33 cellular contexts compared by ENCODE assay signal in the genomic region with DNA sequence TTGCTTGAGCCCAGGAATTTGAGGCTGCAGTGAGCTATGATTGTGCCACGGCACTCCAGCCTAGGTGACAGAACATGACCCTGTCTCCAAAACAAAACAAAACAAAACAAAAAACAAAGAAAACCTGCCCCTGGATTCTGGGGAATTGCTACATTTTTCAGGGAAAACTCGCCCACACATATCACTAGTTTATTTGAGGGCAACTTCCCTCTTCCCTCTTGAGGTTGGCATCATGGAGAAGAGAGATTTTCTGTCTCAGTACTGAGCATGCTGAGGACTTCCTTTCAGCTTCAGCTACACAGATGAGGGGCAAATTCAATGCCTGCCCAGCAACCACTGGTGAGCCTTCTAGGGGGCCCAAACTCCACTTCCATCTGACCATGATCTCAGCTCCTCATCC.
"Had no signal": no experiment of that assay in that cellular context is flagged by ENCODE, and none has a peak within 500 bp of the region (broad histone marks: within the 10 kb centered on the region; RNA-seq: fewer than 3 reads in every experiment).

No MANE protein-coding gene starts in this region.

- H3K27me3 Mint-ChIP-seq: activated CD8-positive, alpha-beta T cell treated with anti-CD3 and anti-CD28 coated beads for 36 hours had no signal

- H3K4me3 Mint-ChIP-seq: activated CD8-positive, alpha-beta T cell treated with anti-CD3 and anti-CD28 coated beads for 36 hours; activated naive CD8-positive, alpha-beta T cell treated with anti-CD3 and anti-CD28 coated beads for 36 hours; activated T-cell treated with anti-CD3 and anti-CD28 coated beads, Interleukin-2, amount 50 U/mL, for 72 hours; activated T-helper 17 cell treated with anti-CD3 and anti-CD28 coated beads, Interleukin-2, amount 50 U/mL, for 72 hours; central memory CD8-positive, alpha-beta T cell had no signal

- H3K4me3 ChIP-seq: cardiac muscle cell, MG63 had no signal

- H3K9me3 ChIP-seq: MG63 had no signal

- ATAC-seq: activated CD8-positive, alpha-beta T cell treated with anti-CD3 and anti-CD28 coated beads for 36 hours; activated T-cell treated with anti-CD3 and anti-CD28 coated beads, Interleukin-2, amount 50 U/mL, for 72 hours; activated T-helper 17 cell treated with anti-CD3 and anti-CD28 coated beads, Interleukin-2, amount 50 U/mL, for 72 hours had no signal

- H3K27ac ChIP-seq: cardiac muscle cell, WERI-Rb-1 had no signal

- H3K36me3 ChIP-seq: cardiac muscle cell, MG63, WERI-Rb-1 had no signal

- H3K36me3 Mint-ChIP-seq: activated naive CD8-positive, alpha-beta T cell treated with anti-CD3 and anti-CD28 coated beads for 36 hours had no signal

- H3K4me1 Mint-ChIP-seq: activated T-helper 17 cell treated with anti-CD3 and anti-CD28 coated beads, Interleukin-2, amount 50 U/mL, for 72 hours had no signal

- H3K27me3 ChIP-seq: cardiac muscle cell, MG63 had no signal

- H3K9me3 Mint-ChIP-seq: activated CD8-positive, alpha-beta T cell treated with anti-CD3 and anti-CD28 coated beads for 36 hours; activated naive CD8-positive, alpha-beta T cell treated with anti-CD3 and anti-CD28 coated beads for 36 hours; activated T-cell treated with anti-CD3 and anti-CD28 coated beads, Interleukin-2, amount 50 U/mL, for 72 hours; activated T-helper 17 cell treated with anti-CD3 and anti-CD28 coated beads, Interleukin-2, amount 50 U/mL, for 72 hours; central memory CD8-positive, alpha-beta T cell had no signal

- H3K27ac Mint-ChIP-seq: activated CD8-positive, alpha-beta T cell treated with anti-CD3 and anti-CD28 coated beads for 36 hours; activated naive CD8-positive, alpha-beta T cell treated with anti-CD3 and anti-CD28 coated beads for 36 hours; activated T-cell treated with anti-CD3 and anti-CD28 coated beads, Interleukin-2, amount 50 U/mL, for 72 hours; activated T-helper 17 cell treated with anti-CD3 and anti-CD28 coated beads, Interleukin-2, amount 50 U/mL, for 72 hours had no signal

- DNase-seq: activated CD4-positive, alpha-beta T cell treated with anti-CD3 and anti-CD28 coated beads for 1 hour; activated CD4-positive, alpha-beta T cell treated with anti-CD3 and anti-CD28 coated beads for 48 hours; activated CD4-positive, alpha-beta T cell treated with anti-CD3 and anti-CD28 coated beads, Interleukin-2, amount 50 U/mL, for 4 hours; activated CD4-positive, CD25-positive, alpha-beta regulatory T cell; activated CD8-positive, alpha-beta T cell treated with anti-CD3 and anti-CD28 coated beads for 36 hours; activated effector memory CD4-positive, alpha-beta T cell treated with anti-CD3 and anti-CD28 coated beads, Interleukin-2, amount 50 U/mL, for 16 hours; activated naive CD4-positive, alpha-beta T cell; activated naive CD4-positive, alpha-beta T cell treated with anti-CD3 and anti-CD28 coated beads, Interleukin-2, amount 50 U/mL, for 16 hours; activated naive CD8-positive, alpha-beta T cell treated with anti-CD3 and anti-CD28 coated beads for 36 hours; activated T-cell treated with anti-CD3 and anti-CD28 coated beads, Interleukin-2, amount 50 U/mL, for 1 hour; activated T-cell treated with anti-CD3 and anti-CD28 coated beads, Interleukin-2, amount 50 U/mL, for 72 hours; amniotic stem cell; aorta; Karpas-422; MG63; NCI-H1092 treated with DMSO at 0.1 percent for 48 hours; NCI-H1417; NCI-H146; NCI-H187; NCI-H2029 treated with DMSO at 0.1 percent for 48 hours; NCI-H2107; NCI-H2171; NCI-H510A; NCI-H526; NCI-H748 treated with DMSO at 0.1 percent for 48 hours; Right ventricle myocardium superior; SW 1271; T-helper 1 cell; T1000; WERI-Rb-1 had no signal
